In genomic region chr3:10198761-10199688, GRCh38 we compare ENCODE assay signal across 8 cellular contexts. TPM values are rescaled to one million over a fixed set of nuclear protein-coding genes. Genes with fewer than 3 reads are reported as not detected.
A peak's percentile ranks its signal among the peaks of the same experiment; 100 is the strongest.
DNase-seq lines count a peak whose midpoint lies in the region; ATAC-seq and TF ChIP-seq lines count a peak whose summit lies in the region.

No MANE protein-coding gene starts in this region.

- H3K4me3 Mint-ChIP-seq in T-helper 2 cell treated with Interferon-gamma antibody and Interleukin-4, amounts not matched to agents 5 μg/mL and 100 μg/mL, for 36 hours, result peak overlapping the region; percentile 67
- peak overlapping the region; percentile 82 for H3K4me3 Mint-ChIP-seq in natural killer cell treated with Interleukin-12 subunit alpha and Interleukin-12 subunit beta and Interleukin-15 and Interleukin-18, amount 100 ng/mL, for 72 hours

- peaks cover 4% of the 10 kb centered on the region for H3K36me3 Mint-ChIP-seq in T-helper 2 cell treated with Interferon-gamma antibody and Interleukin-4, amounts not matched to agents 5 μg/mL and 100 μg/mL, for 36 hours (ENCODE audit: low read depth)
- H3K36me3 Mint-ChIP-seq in natural killer cell treated with Interleukin-12 subunit alpha and Interleukin-12 subunit beta and Interleukin-15 and Interleukin-18, amount 100 ng/mL, for 72 hours, result peaks cover 13% of the 10 kb centered on the region

- TF ChIP-seq CTCF in astrocyte of the spinal cord (IDR thresholded peaks at IDR 0.05; ENCODE audit: low read depth, low read length) (no peak), thyroid gland (IDR thresholded peaks at IDR 0.05) (no peak)

- peak overlapping the region; percentile 90 for H3K27ac Mint-ChIP-seq in T-helper 2 cell treated with Interferon-gamma antibody and Interleukin-4, amounts not matched to agents 5 μg/mL and 100 μg/mL, for 36 hours
- peak overlapping the region; percentile 97 to 98 for H3K27ac Mint-ChIP-seq in natural killer cell treated with Interleukin-12 subunit alpha and Interleukin-12 subunit beta and Interleukin-15 and Interleukin-18, amount 100 ng/mL, for 72 hours

- H3K4me1 Mint-ChIP-seq in T-helper 2 cell treated with Interferon-gamma antibody and Interleukin-4, amounts not matched to agents 5 μg/mL and 100 μg/mL, for 36 hours (ENCODE audit: low read depth), result peaks cover 65% of the 10 kb centered on the region
- peaks cover 60 to 64% of the 10 kb centered on the region in 2 donors for H3K4me1 Mint-ChIP-seq in natural killer cell treated with Interleukin-12 subunit alpha and Interleukin-12 subunit beta and Interleukin-15 and Interleukin-18, amount 100 ng/mL, for 72 hours (ENCODE audit: low read depth in 2 of 2)

- H3K36me3 ChIP-seq in thyroid gland, result no peaks in the 10 kb centered on the region

- H3K27ac ChIP-seq in thyroid gland, result peak overlapping the region; percentile 61 to 85 (median 82)

- no peaks in the 10 kb centered on the region for H3K9me3 Mint-ChIP-seq in T-helper 2 cell treated with Interferon-gamma antibody and Interleukin-4, amounts not matched to agents 5 μg/mL and 100 μg/mL, for 36 hours
- no peaks in the 10 kb centered on the region for H3K9me3 Mint-ChIP-seq in natural killer cell treated with Interleukin-12 subunit alpha and Interleukin-12 subunit beta and Interleukin-15 and Interleukin-18, amount 100 ng/mL, for 72 hours

- ATAC-seq in HG03095 (IDR thresholded peaks at IDR 0.05; ENCODE audit: unreplicated experiment), result peak; percentile 71
- peak; percentile 89 to 92 for ATAC-seq in natural killer cell treated with Interleukin-12 subunit alpha and Interleukin-12 subunit beta and Interleukin-15 and Interleukin-18, amount 100 ng/mL, for 72 hours

- no peaks in the 10 kb centered on the region for H3K27me3 Mint-ChIP-seq in T-helper 2 cell treated with Interferon-gamma antibody and Interleukin-4, amounts not matched to agents 5 μg/mL and 100 μg/mL, for 36 hours (ENCODE audit: low read depth)
- H3K27me3 Mint-ChIP-seq in natural killer cell treated with Interleukin-12 subunit alpha and Interleukin-12 subunit beta and Interleukin-15 and Interleukin-18, amount 100 ng/mL, for 72 hours, result no peaks in the 10 kb centered on the region

- TF ChIP-seq POLR2A in thyroid gland (IDR thresholded peaks at IDR 0.05), result no peak

- H3K4me1 ChIP-seq in thyroid gland, result peaks cover 33 to 57% of the 10 kb centered on the region in 2 donors

- no peaks in the 10 kb centered on the region for H3K27me3 ChIP-seq in thyroid gland

- in situ Hi-C loops in astrocyte of the spinal cord (cut with HindIII; ENCODE audit: low sequenced_read_pairs), result no loop called here

- no peaks in the 10 kb centered on the region for H3K9me3 ChIP-seq in thyroid gland

- intact Hi-C loops in thyroid gland (cut with DNase I), result no loop called here

- DNase-seq in NCI-H82 (lab: John Stamatoyannopoulos, UW), result peak; percentile 4
- no peak for DNase-seq in NCI-H82 treated with DMSO at 0.1 percent for 48 hours (lab: John Stamatoyannopoulos, UW; ENCODE audit: unreplicated experiment)
- DNase-seq in T-helper 2 cell treated with Interferon-gamma antibody and Interleukin-4, amounts not matched to agents 5 μg/mL and 100 μg/mL, for 36 hours (ENCODE audit: low spot score), result peak; percentile 78
- peak; percentile 49 for DNase-seq in astrocyte of the spinal cord (ENCODE audit: low read depth, low spot score)
- peak; percentile 89 for DNase-seq in natural killer cell treated with Interleukin-12 subunit alpha and Interleukin-12 subunit beta and Interleukin-15 and Interleukin-18, amount 100 ng/mL, for 72 hours (ENCODE audit: low spot score)
- DNase-seq in thyroid gland, result peak; percentile 32 to 63
- DNase-seq in NCI-H748 (lab: John Stamatoyannopoulos, UW; ENCODE audit: unreplicated experiment), result no peak

- no peak overlapping the region for H3K4me3 ChIP-seq in astrocyte of the spinal cord (ENCODE audit: low read depth, low read length)
- H3K4me3 ChIP-seq in thyroid gland (replicated peaks in 1 of 3), result no peak overlapping the region

- WGBS in thyroid gland, 2 donors, result 74 to 87% methylated on average over 12 to 13 of the region's 13 CpGs

RNA-seq across cellular contexts. Expression of gene IRAK2, which starts 34.3 kb away (rescaled TPM):
- 10 to 100 TPM; 35.1 to 78.4 TPM for total RNA-seq in natural killer cell treated with Interleukin-12 subunit alpha and Interleukin-12 subunit beta and Interleukin-15 and Interleukin-18, amount 100 ng/mL, for 72 hours
- 1 to 10 TPM; 5.0 to 9.1 (median 7.4) TPM for total RNA-seq in thyroid gland

RNA-seq across cellular contexts. Expression of gene TATDN2, which starts 49.2 kb away (rescaled TPM):
- total RNA-seq in natural killer cell treated with Interleukin-12 subunit alpha and Interleukin-12 subunit beta and Interleukin-15 and Interleukin-18, amount 100 ng/mL, for 72 hours, result 10 to 100 TPM; 66.3 to 93.3 TPM
- 10 to 100 TPM; 21.4 to 37.1 (median 30.1) TPM for total RNA-seq in thyroid gland

RNA-seq across cellular contexts. Expression of gene VHL, which starts 57.4 kb away (rescaled TPM):
- total RNA-seq in natural killer cell treated with Interleukin-12 subunit alpha and Interleukin-12 subunit beta and Interleukin-15 and Interleukin-18, amount 100 ng/mL, for 72 hours, result 10 to 100 TPM; 66.8 to 77.5 TPM
- 10 to 100 TPM; 55.0 to 60.1 (median 58.5) TPM for total RNA-seq in thyroid gland

Comparison
In these comparisons a context has a peak if more than half of its experiments do, and no peak if none do; other contexts are left out.
1. DNase-seq: peak in NCI-H82 (single experiment), T-helper 2 cell treated with Interferon-gamma antibody and Interleukin-4, amounts not matched to agents 5 μg/mL and 100 μg/mL, for 36 hours (single experiment), astrocyte of the spinal cord (single experiment), natural killer cell treated with Interleukin-12 subunit alpha and Interleukin-12 subunit beta and Interleukin-15 and Interleukin-18, amount 100 ng/mL, for 72 hours (single experiment) and thyroid gland (2 of 2); none in NCI-H82 treated with DMSO at 0.1 percent for 48 hours (single experiment) and NCI-H748 (single experiment).